ENCODE assay signal across 18 cellular contexts in the genomic region with DNA sequence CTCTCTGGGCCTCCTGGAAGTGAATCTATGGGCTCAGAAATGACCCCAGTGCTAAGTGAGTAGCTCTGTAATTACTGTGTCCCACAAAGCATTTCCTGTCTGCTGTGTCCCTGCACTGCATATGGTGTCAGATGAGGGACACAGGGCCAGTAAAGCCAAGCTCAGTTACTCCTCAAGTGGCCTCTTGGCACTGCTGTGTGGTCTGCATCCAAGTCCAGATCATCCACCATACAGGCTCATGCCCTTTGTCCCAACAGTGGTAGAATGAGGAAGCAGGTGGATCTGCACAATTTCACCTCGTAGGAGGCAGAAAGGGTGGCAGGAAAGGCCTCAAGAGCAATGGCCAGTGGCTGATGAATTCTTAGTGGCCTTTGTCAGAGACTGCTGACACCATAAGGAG.
"Had no signal": no experiment of that assay in that cellular context is flagged by ENCODE, and none has a peak within 500 bp of the region (broad histone marks: within the 10 kb centered on the region; RNA-seq: fewer than 3 reads in every experiment).

No MANE protein-coding gene starts in this region.

- H3K4me3 ChIP-seq: gastrocnemius medialis, heart left ventricle, lower lobe of right lung, pancreas, spleen, suprapubic skin, upper lobe of left lung had no signal

- H3K4me1 ChIP-seq: gastrocnemius medialis, lower lobe of right lung, pancreas, spleen, upper lobe of left lung had no signal

- H3K4me1 Mint-ChIP-seq: activated CD4-positive, alpha-beta T cell treated with anti-CD3 and anti-CD28 coated beads, Interleukin-2, amount 10 ng/mL, durations not matched to agents 24 days and 14 days had no signal

- H3K36me3 Mint-ChIP-seq: activated naive CD4-positive, alpha-beta T cell treated with anti-CD3 and anti-CD28 coated beads, Interleukin-2, amount 50 U/mL, for 72 hours had no signal

- H3K4me3 Mint-ChIP-seq: activated CD4-positive, alpha-beta T cell treated with anti-CD3 and anti-CD28 coated beads, Interleukin-2, amount 10 ng/mL, durations not matched to agents 24 days and 14 days; activated CD8-positive, alpha-beta T cell treated with anti-CD3 and anti-CD28 coated beads, Interleukin-2, amount 10 ng/mL, durations not matched to agents 7 days and 5 days; stimulated activated naive CD8-positive, alpha-beta T cell treated with anti-CD3 and anti-CD28 coated beads, Interleukin-15, Interleukin-2, amounts not matched to agents 100 ng/mL and 50 ng/mL, for 24 hours had no signal

- H3K9me3 Mint-ChIP-seq: activated CD4-positive, alpha-beta T cell treated with anti-CD3 and anti-CD28 coated beads, Interleukin-2, amount 10 ng/mL, durations not matched to agents 24 days and 14 days had no signal

- DNase-seq: activated CD4-positive, alpha-beta T cell treated with anti-CD3 and anti-CD28 coated beads, Interleukin-2, amount 10 ng/mL, durations not matched to agents 24 days and 14 days; activated CD4-positive, CD25-positive, alpha-beta regulatory T cell; activated CD8-positive, alpha-beta memory T cell treated with anti-CD3 and anti-CD28 coated beads, Interleukin-2, amount 50 U/mL, for 4 hours; activated CD8-positive, alpha-beta T cell treated with anti-CD3 and anti-CD28 coated beads, Interleukin-2, amount 10 ng/mL, durations not matched to agents 7 days and 5 days; activated effector memory CD4-positive, alpha-beta T cell treated with anti-CD3 and anti-CD28 coated beads, Interleukin-2, amount 50 U/mL, for 16 hours; activated T-cell treated with anti-CD3 and anti-CD28 coated beads, Interleukin-2, amount 50 U/mL, for 48 hours; erythroblast; gastrocnemius medialis; heart left ventricle; left cardiac atrium; lower lobe of right lung; pancreas; spleen; upper lobe of left lung had no signal

- H3K27me3 ChIP-seq: gastrocnemius medialis, pancreas, upper lobe of left lung had no signal

- H3K27me3 Mint-ChIP-seq: activated CD4-positive, alpha-beta T cell treated with anti-CD3 and anti-CD28 coated beads, Interleukin-2, amount 10 ng/mL, durations not matched to agents 24 days and 14 days had no signal

- H3K27ac ChIP-seq: gastrocnemius medialis, heart left ventricle, lower lobe of right lung, pancreas, spleen, suprapubic skin, upper lobe of left lung had no signal

- ATAC-seq: activated CD8-positive, alpha-beta T cell treated with anti-CD3 and anti-CD28 coated beads, Interleukin-2, amount 10 ng/mL, durations not matched to agents 7 days and 5 days; activated naive CD4-positive, alpha-beta T cell treated with anti-CD3 and anti-CD28 coated beads, Interleukin-2, amount 50 U/mL, for 72 hours; gastrocnemius medialis; heart left ventricle; left cardiac atrium; lower lobe of right lung; pancreas; sciatic nerve had no signal

- H3K9me3 ChIP-seq: gastrocnemius medialis, heart left ventricle, lower lobe of right lung, pancreas, suprapubic skin, upper lobe of left lung had no signal

- H3K36me3 ChIP-seq: gastrocnemius medialis, heart left ventricle, lower lobe of right lung, pancreas, spleen, suprapubic skin, upper lobe of left lung had no signal

- H3K27ac Mint-ChIP-seq: activated CD4-positive, alpha-beta T cell treated with anti-CD3 and anti-CD28 coated beads, Interleukin-2, amount 10 ng/mL, durations not matched to agents 24 days and 14 days; activated CD8-positive, alpha-beta T cell treated with anti-CD3 and anti-CD28 coated beads, Interleukin-2, amount 10 ng/mL, durations not matched to agents 7 days and 5 days; activated naive CD4-positive, alpha-beta T cell treated with anti-CD3 and anti-CD28 coated beads, Interleukin-2, amount 50 U/mL, for 72 hours; stimulated activated naive CD8-positive, alpha-beta T cell treated with anti-CD3 and anti-CD28 coated beads, Interleukin-15, Interleukin-2, amounts not matched to agents 100 ng/mL and 50 ng/mL, for 24 hours had no signal
